In genomic region chr6:107822154-107823046, GRCh38 we compare ENCODE assay signal across 9 cellular contexts. TPM values are rescaled to one million over a fixed set of nuclear protein-coding genes. Genes with fewer than 3 reads are reported as not detected.
DNase-seq lines count a peak whose midpoint lies in the region; ATAC-seq and TF ChIP-seq lines count a peak whose summit lies in the region.
"Had no signal": no experiment of that assay in that cellular context is flagged by ENCODE, and none has a peak within 500 bp of the region (broad histone marks: within the 10 kb centered on the region; RNA-seq: fewer than 3 reads in every experiment).

No MANE protein-coding gene starts in this region.

- H3K4me2 ChIP-seq in DND-41 (ENCODE audit: insufficient read depth, low read length) (peak overlapping the region; percentile 62), smooth muscle cell (no peak overlapping the region)

- no peak for TF ChIP-seq POLR2A in lower leg skin (IDR thresholded peaks at IDR 0.05)

- peak; percentile 90 for ATAC-seq in DND-41 (ENCODE audit: insufficient read depth, low read depth)
- ATAC-seq in HG02759 (IDR thresholded peaks at IDR 0.05; ENCODE audit: unreplicated experiment), result peak; percentile 72
- ATAC-seq in left colon, result peak; percentile 32
- no peak for ATAC-seq in Right ventricle myocardium inferior

- H3K4me1 Mint-ChIP-seq in activated CD4-positive, alpha-beta T cell treated with anti-CD3 and anti-CD28 coated beads, Interleukin-2, amount 10 ng/mL, durations not matched to agents 24 days and 14 days, result peaks cover 68% of the 10 kb centered on the region

- 73 to 78% methylated on average over 9 of the region's 9 CpGs for WGBS in lower leg skin, 2 donors
- WGBS in smooth muscle cell (ENCODE audit: low lambda C conversion rate), result 92% methylated on average over 9 of the region's 9 CpGs

- H3K27ac ChIP-seq in DND-41 (ENCODE audit: low read length) (peak overlapping the region; percentile 46; the same call in 1 of the 2 replicates), smooth muscle cell (ENCODE audit: low read depth) (no peak overlapping the region)

- no peak for TF ChIP-seq CTCF in DND-41 (IDR thresholded peaks at IDR 0.05; ENCODE audit: borderline replicate concordance, extremely low read depth, low read length, poor library complexity, severe bottlenecking)
- no peak for TF ChIP-seq CTCF in lower leg skin (IDR thresholded peaks at IDR 0.05)
- TF ChIP-seq CTCF in smooth muscle cell (IDR thresholded peaks at IDR 0.05; ENCODE audit: borderline replicate concordance, insufficient read depth, poor library complexity, severe bottlenecking), result no peak

- DNase-seq in DND-41 (peak; percentile 66), left colon (no peak), HPDE6-E6E7 (ENCODE audit: extremely low spot score) (no peak), Right ventricle myocardium inferior (ENCODE audit: missing footprints) (no peak), lower leg skin (ENCODE audit: low spot score in 2 of 2) (no peak), smooth muscle cell (lab: John Stamatoyannopoulos, UW; ENCODE audit: unreplicated experiment) (no peak)
- DNase-seq in activated CD4-positive, alpha-beta T cell treated with anti-CD3 and anti-CD28 coated beads, Interleukin-2, amount 10 ng/mL, durations not matched to agents 24 days and 14 days, result peak; percentile 92

- H3K9me3 Mint-ChIP-seq in activated CD4-positive, alpha-beta T cell treated with anti-CD3 and anti-CD28 coated beads, Interleukin-2, amount 10 ng/mL, durations not matched to agents 24 days and 14 days, result no peaks in the 10 kb centered on the region

- no peaks in the 10 kb centered on the region for H3K9me3 ChIP-seq in DND-41 (ENCODE audit: insufficient read depth, low read length, severe bottlenecking)
- no peaks in the 10 kb centered on the region for H3K9me3 ChIP-seq in smooth muscle cell (replicated peaks; ENCODE audit: low read depth)

- peaks cover 7% of the 10 kb centered on the region for H3K36me3 Mint-ChIP-seq in activated CD4-positive, alpha-beta T cell treated with anti-CD3 and anti-CD28 coated beads, Interleukin-2, amount 10 ng/mL, durations not matched to agents 24 days and 14 days (ENCODE audit: low read depth)

- no peaks in the 10 kb centered on the region for H3K27me3 Mint-ChIP-seq in activated CD4-positive, alpha-beta T cell treated with anti-CD3 and anti-CD28 coated beads, Interleukin-2, amount 10 ng/mL, durations not matched to agents 24 days and 14 days

- H3F3A ChIP-seq in smooth muscle cell (ENCODE audit: low read depth), result peaks cover 14% of the 10 kb centered on the region

- H3K4me1 ChIP-seq in DND-41 (ENCODE audit: insufficient read depth, low read length) (peaks cover 19% of the 10 kb centered on the region), smooth muscle cell (ENCODE audit: low read depth) (peaks cover 49% of the 10 kb centered on the region)

- H3K4me3 ChIP-seq in DND-41 (ENCODE audit: low read depth in 1 of 2, low read length in 2 of 2), result peak overlapping the region; percentile 32 to 53; a peak in 3 of 4 replicates
- H3K4me3 ChIP-seq in lower leg skin (ENCODE audit: low read depth, poor library complexity, severe bottlenecking), result no peak overlapping the region
- no peak overlapping the region for H3K4me3 ChIP-seq in smooth muscle cell

- H3K9ac ChIP-seq in DND-41 (ENCODE audit: low read depth, low read length) (peak overlapping the region; percentile 49), smooth muscle cell (ENCODE audit: low read depth) (no peak overlapping the region)

- H3K36me3 ChIP-seq in DND-41 (ENCODE audit: insufficient read depth, low read length), result no peaks in the 10 kb centered on the region
- H3K36me3 ChIP-seq in smooth muscle cell (ENCODE audit: low read depth), result no peaks in the 10 kb centered on the region

- H2AFZ ChIP-seq in DND-41 (ENCODE audit: low read depth, low read length) (peak overlapping the region; percentile 71), smooth muscle cell (ENCODE audit: low read depth) (no peak overlapping the region)

- H4K20me1 ChIP-seq in DND-41 (ENCODE audit: insufficient read depth, low read length), result no peaks in the 10 kb centered on the region
- H4K20me1 ChIP-seq in smooth muscle cell (ENCODE audit: low read depth), result no peaks in the 10 kb centered on the region

- intact Hi-C loops in activated CD4-positive, alpha-beta T cell treated with anti-CD3 and anti-CD28 coated beads, Interleukin-2, amount 10 ng/mL, durations not matched to agents 24 days and 14 days (cut with micrococcal nuclease), result loop anchor here (1.0 to 10.0 kb wide), 7 partner anchors 26 to 1304 kb away; partner anchors contain the start of gene SEC63
- intact Hi-C loops in left colon (cut with DNase I, micrococcal nuclease), result no loop called here
- intact Hi-C loops in Right ventricle myocardium inferior (cut with DNase I), result no loop called here
- intact Hi-C loops in lower leg skin (cut with DNase I; ENCODE audit: low total_unique reads), result no loop called here

- H3K4me3 Mint-ChIP-seq in activated CD4-positive, alpha-beta T cell treated with anti-CD3 and anti-CD28 coated beads, Interleukin-2, amount 10 ng/mL, durations not matched to agents 24 days and 14 days, result peak overlapping the region; percentile 80

- H3K27ac Mint-ChIP-seq in activated CD4-positive, alpha-beta T cell treated with anti-CD3 and anti-CD28 coated beads, Interleukin-2, amount 10 ng/mL, durations not matched to agents 24 days and 14 days, result peak overlapping the region; percentile 95

- no peaks in the 10 kb centered on the region for H3K79me2 ChIP-seq in DND-41 (ENCODE audit: insufficient read depth, low read length)
- H3K79me2 ChIP-seq in smooth muscle cell (ENCODE audit: low read depth), result no peaks in the 10 kb centered on the region

- H3K27me3 ChIP-seq in DND-41 (ENCODE audit: insufficient read depth, low read length, poor library complexity), result no peaks in the 10 kb centered on the region
- H3K27me3 ChIP-seq in smooth muscle cell (ENCODE audit: low read depth), result no peaks in the 10 kb centered on the region

RNA-seq across cellular contexts. Expression of gene SCML4, which starts 1.7 kb away (rescaled TPM):
- 2.0 and 2.7 TPM in 2 replicates for total RNA-seq in activated CD4-positive, alpha-beta T cell treated with anti-CD3 and anti-CD28 coated beads, Interleukin-2, amount 10 ng/mL, durations not matched to agents 24 days and 14 days
- total RNA-seq in left colon (1 to 10 TPM; 2.2 to 3.4 TPM), Right ventricle myocardium inferior (0.11 TPM), lower leg skin (under 1 TPM; 0.10 to 0.51 (median 0.38) TPM), smooth muscle cell (not detected in 2 replicates)
- polyA plus RNA-seq in smooth muscle cell, result not detected in 2 replicates
- total RNA-seq: skeletal muscle tissue had no signal

Comparison
In these comparisons a context has a peak if more than half of its experiments do, and no peak if none do; other contexts are left out.
1. DNase-seq: peak in DND-41 (single experiment) and activated CD4-positive, alpha-beta T cell treated with anti-CD3 and anti-CD28 coated beads, Interleukin-2, amount 10 ng/mL, durations not matched to agents 24 days and 14 days (single experiment); none in left colon (0 of 2), HPDE6-E6E7 (single experiment), Right ventricle myocardium inferior (single experiment), lower leg skin (0 of 2) and smooth muscle cell (single experiment).
2. H3K4me3 ChIP-seq: peak in DND-41 (2 of 2); none in lower leg skin (single experiment) and smooth muscle cell (single experiment).